ENCODE assay signal across 27 cellular contexts in genomic region chr12:56001446-56002100, GRCh38. TPM values are rescaled to one million over a fixed set of nuclear protein-coding genes. Genes with fewer than 3 reads are reported as not detected.
A peak's percentile ranks its signal among the peaks of the same experiment; 100 is the strongest.
DNase-seq lines count a peak whose midpoint lies in the region; ATAC-seq and TF ChIP-seq lines count a peak whose summit lies in the region.
"Had no signal": no experiment of that assay in that cellular context is flagged by ENCODE, and none has a peak within 500 bp of the region (broad histone marks: within the 10 kb centered on the region; RNA-seq: fewer than 3 reads in every experiment).

No MANE protein-coding gene starts in this region.

- H3K4me3 Mint-ChIP-seq in type B pancreatic cell: peak overlapping the region; percentile 34
- H3K4me3 Mint-ChIP-seq: activated T-cell treated with anti-CD3 and anti-CD28 coated beads, Interleukin-2, amount 50 U/mL, for 24 hours; CD8-positive, alpha-beta memory T cell; naive B cell had no signal

- H3K4me1 Mint-ChIP-seq in type B pancreatic cell (ENCODE audit: unreplicated experiment): peaks cover 23% of the 10 kb centered on the region

- peaks cover 10% of the 10 kb centered on the region for H3K36me3 ChIP-seq in osteoblast (ENCODE audit: insufficient read depth, low read length)
- H3K36me3 ChIP-seq: HAP-1 had no signal

- H3K27ac ChIP-seq in VCaP: peak overlapping the region; percentile 83
- no peak overlapping the region for H3K27ac ChIP-seq in osteoblast (ENCODE audit: low read depth, low read length)
- no peak overlapping the region for H3K27ac ChIP-seq in right cardiac atrium (ENCODE audit: low read length)
- H3K27ac ChIP-seq: brain microvascular endothelial cell, RWPE1, sigmoid colon, upper lobe of left lung had no signal

- H3K9me3 ChIP-seq in osteoblast (ENCODE audit: low read depth, low read length): no peaks in the 10 kb centered on the region
- no peaks in the 10 kb centered on the region for H3K9me3 ChIP-seq in right cardiac atrium (ENCODE audit: control insufficient read depth, low read length)
- H3K9me3 ChIP-seq: HAP-1, pancreas, sigmoid colon, SK-N-SH, stomach, upper lobe of left lung had no signal

- H3K27ac Mint-ChIP-seq in type B pancreatic cell: peak overlapping the region; percentile 46
- H3K27ac Mint-ChIP-seq: activated T-cell treated with anti-CD3 and anti-CD28 coated beads, Interleukin-2, amount 50 U/mL, for 24 hours; naive B cell had no signal

- no peak for ATAC-seq in right cardiac atrium
- ATAC-seq: pancreas had no signal

- H3K36me3 Mint-ChIP-seq in type B pancreatic cell: peaks cover 30% of the 10 kb centered on the region
- H3K36me3 Mint-ChIP-seq: CD8-positive, alpha-beta memory T cell; naive B cell had no signal

- peaks cover 12% of the 10 kb centered on the region for H3K79me2 ChIP-seq in osteoblast (ENCODE audit: insufficient read depth, low read length)

- H3K4me2 ChIP-seq in osteoblast (ENCODE audit: insufficient read depth, low read length): no peak overlapping the region
- H3K4me2 ChIP-seq: SK-N-SH had no signal

- no peaks in the 10 kb centered on the region for H3K27me3 Mint-ChIP-seq in type B pancreatic cell
- H3K27me3 Mint-ChIP-seq: naive B cell had no signal

- peak; percentile 63 for DNase-seq in kidney tubule cell (ENCODE audit: low spot score)
- peak; percentile 22 for DNase-seq in osteoblast (ENCODE audit: insufficient read length, low spot score, missing footprints)
- DNase-seq in type B pancreatic cell (ENCODE audit: extremely low spot score, unreplicated experiment): no peak
- no peak for DNase-seq in HEK293T (ENCODE audit: extremely low spot score)
- DNase-seq in right cardiac atrium: no peak
- no peak for DNase-seq in GOT3 (lab: John Stamatoyannopoulos, UW)
- no peak for DNase-seq in AML-193 (lab: John Stamatoyannopoulos, UW)
- DNase-seq: activated CD4-positive, alpha-beta T cell treated with anti-CD3 and anti-CD28 coated beads for 48 hours; activated naive CD4-positive, alpha-beta T cell; activated T-cell treated with anti-CD3 and anti-CD28 coated beads, Interleukin-2, amount 50 U/mL, for 24 hours; brain microvascular endothelial cell; CD8-positive, alpha-beta memory T cell; DMS79; KG1; mesendoderm; naive B cell; NCI-H1417 treated with DMSO at 0.1 percent for 48 hours; NCI-H2081 treated with DMSO at 0.1 percent for 48 hours; NCI-H774; pancreas; sigmoid colon; SK-N-SH; stomach; upper lobe of left lung had no signal

- no peak for TF ChIP-seq CTCF in VCaP (conservative IDR thresholded peaks at IDR 0.05)
- TF ChIP-seq CTCF in osteoblast (IDR thresholded peaks at IDR 0.05; ENCODE audit: extremely low read depth, low read depth, low read length): no peak
- no peak for TF ChIP-seq CTCF in type B pancreatic cell (conservative IDR thresholded peaks at IDR 0.05)

- no peak overlapping the region for H2AFZ ChIP-seq in osteoblast (ENCODE audit: low read length)

- H3K4me3 ChIP-seq in osteoblast (ENCODE audit: insufficient read depth, low read length) (no peak overlapping the region), right cardiac atrium (ENCODE audit: low read length) (no peak overlapping the region)
- H3K4me3 ChIP-seq: HAP-1, pancreas, sigmoid colon, stomach, upper lobe of left lung had no signal

- POLR2A ChIA-PET in HEK293T (lab: Yijun Ruan, JAX): no interaction called here

- no peaks in the 10 kb centered on the region for H3K9me3 Mint-ChIP-seq in type B pancreatic cell
- H3K9me3 Mint-ChIP-seq: activated T-cell treated with anti-CD3 and anti-CD28 coated beads, Interleukin-2, amount 50 U/mL, for 24 hours; CD8-positive, alpha-beta memory T cell; naive B cell had no signal

- H4K20me1 ChIP-seq in osteoblast (ENCODE audit: insufficient read depth, low read length): no peaks in the 10 kb centered on the region

- H3K4me1 ChIP-seq in osteoblast (ENCODE audit: insufficient read depth, low read length): peaks cover 10% of the 10 kb centered on the region
- no peaks in the 10 kb centered on the region for H3K4me1 ChIP-seq in right cardiac atrium (ENCODE audit: control insufficient read depth, insufficient read depth, low read length)
- H3K4me1 ChIP-seq: HAP-1 had no signal

- intact Hi-C loops in right cardiac atrium (cut with DNase I): no loop called here

- WGBS in right cardiac atrium: 85% methylated on average over 7 of the region's 7 CpGs

- no peaks in the 10 kb centered on the region for H3K27me3 ChIP-seq in osteoblast (ENCODE audit: insufficient read depth, low read length)
- no peaks in the 10 kb centered on the region for H3K27me3 ChIP-seq in right cardiac atrium (ENCODE audit: control insufficient read depth, insufficient read depth)
- H3K27me3 ChIP-seq: brain microvascular endothelial cell, pancreas, sigmoid colon, stomach, upper lobe of left lung had no signal

- CTCF ChIA-PET in HEK293T (lab: Yijun Ruan, JAX): no interaction called here

TF ChIP-seq in HEK293T, 16 proteins besides CTCF, POLR2A, EP300 and RAD21:
- no peak for TF ChIP-seq ZNF384 (IDR thresholded peaks at IDR 0.05)
TF ChIP-seq in HEK293T: peak in this region for 0.

RNA-seq across cellular contexts. Expression of gene SUOX, which starts 4.5 kb away (rescaled TPM):
- total RNA-seq in osteoblast (12.3 and 13.0 TPM in 2 replicates), type B pancreatic cell (ENCODE audit: low replicate concordance) (28.4 and 34.6 TPM in 2 replicates), right cardiac atrium (10 to 100 TPM; 20.7 to 30.8 (median 29.3) TPM)
- polyA plus RNA-seq in right cardiac atrium: 29.2 TPM

RNA-seq across cellular contexts. Expression of gene IKZF4, which starts 19.3 kb away (rescaled TPM):
- total RNA-seq in osteoblast (1.2 and 2.5 TPM in 2 replicates), type B pancreatic cell (ENCODE audit: low replicate concordance) (6.1 and 21.0 TPM in 2 replicates), right cardiac atrium (1 to 10 TPM; 5.6 to 8.7 (median 6.5) TPM)
- polyA plus RNA-seq in right cardiac atrium: 2.7 TPM

RNA-seq across cellular contexts. Expression of gene RAB5B, which starts 27.7 kb away (rescaled TPM):
- total RNA-seq in osteoblast (82.9 and 87.5 TPM in 2 replicates), type B pancreatic cell (ENCODE audit: low replicate concordance) (105 and 131 TPM in 2 replicates), right cardiac atrium (100 to 1,000 TPM; 111 to 132 (median 119) TPM)
- polyA plus RNA-seq in right cardiac atrium: 86.4 TPM

RNA-seq across cellular contexts. Expression of gene CDK2, which starts 34.9 kb away (rescaled TPM):
- total RNA-seq in osteoblast (13.0 and 13.4 TPM in 2 replicates), type B pancreatic cell (ENCODE audit: low replicate concordance) (52.8 and 82.8 TPM in 2 replicates), right cardiac atrium (10 to 100 TPM; 12.7 to 17.2 (median 13.6) TPM)
- 8.1 TPM for polyA plus RNA-seq in right cardiac atrium

RNA-seq across cellular contexts. Expression of gene PMEL, which starts 35.7 kb away (rescaled TPM):
- total RNA-seq in osteoblast: 0.59 and 0.72 TPM in 2 replicates
- 1.4 and 136 TPM in 2 replicates for total RNA-seq in type B pancreatic cell (ENCODE audit: low replicate concordance)
- total RNA-seq in right cardiac atrium: 1 to 10 TPM in 3 of 4 donors, under 1 TPM in 1; 0.86 to 2.2 (median 1.2) TPM
- polyA plus RNA-seq in right cardiac atrium: 0.45 TPM
- polyA plus RNA-seq: CD8-positive, alpha-beta memory T cell had no signal

Comparison
In these comparisons a context has a peak if more than half of its experiments do, and no peak if none do; other contexts are left out.
1. DNase-seq: peak in kidney tubule cell (single experiment) and osteoblast (single experiment); none in type B pancreatic cell (single experiment), HEK293T (single experiment), right cardiac atrium (0 of 3), GOT3 (single experiment) and AML-193 (0 of 2).